In the genomic region with DNA sequence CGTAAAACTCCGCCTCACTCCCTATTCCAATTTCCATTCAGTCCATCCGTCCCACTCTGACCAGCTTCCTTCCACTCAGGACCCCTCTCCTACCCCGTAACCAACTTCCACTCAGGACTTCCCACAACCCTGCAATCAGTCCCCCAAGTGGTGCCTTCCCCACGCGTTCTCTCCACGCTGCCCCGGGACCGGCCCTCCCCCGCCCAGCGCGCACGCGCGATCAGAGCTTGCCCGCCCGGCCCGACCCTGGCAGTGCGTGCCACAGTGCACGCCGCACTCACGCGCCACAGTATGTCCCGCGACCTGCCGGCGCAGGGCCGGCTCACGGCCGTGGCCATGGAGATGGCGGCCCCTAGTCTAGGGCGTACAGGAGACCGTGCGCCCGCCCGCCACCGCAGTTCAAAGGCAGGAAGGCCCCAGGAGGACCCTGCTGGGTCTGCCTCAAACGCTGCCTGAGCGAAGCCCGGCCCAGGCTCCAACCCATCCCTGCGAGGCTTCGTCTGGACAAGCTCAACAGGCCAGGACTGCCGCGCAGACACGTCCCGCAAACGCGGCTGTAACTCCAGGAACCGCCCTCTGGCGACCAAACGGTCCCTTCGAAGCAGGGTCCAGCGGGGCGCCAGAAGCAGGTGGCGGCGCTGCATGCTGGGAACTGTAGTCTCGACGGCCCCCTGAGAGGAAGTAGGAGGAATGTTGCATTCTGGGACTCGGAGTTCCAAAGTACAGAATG, we compare ENCODE assay signal across 1 cellular context.
A peak's percentile ranks its signal among the peaks of the same experiment; 100 is the strongest.
TF ChIP-seq lines count a peak whose summit lies in the region.

A gene with protein sequence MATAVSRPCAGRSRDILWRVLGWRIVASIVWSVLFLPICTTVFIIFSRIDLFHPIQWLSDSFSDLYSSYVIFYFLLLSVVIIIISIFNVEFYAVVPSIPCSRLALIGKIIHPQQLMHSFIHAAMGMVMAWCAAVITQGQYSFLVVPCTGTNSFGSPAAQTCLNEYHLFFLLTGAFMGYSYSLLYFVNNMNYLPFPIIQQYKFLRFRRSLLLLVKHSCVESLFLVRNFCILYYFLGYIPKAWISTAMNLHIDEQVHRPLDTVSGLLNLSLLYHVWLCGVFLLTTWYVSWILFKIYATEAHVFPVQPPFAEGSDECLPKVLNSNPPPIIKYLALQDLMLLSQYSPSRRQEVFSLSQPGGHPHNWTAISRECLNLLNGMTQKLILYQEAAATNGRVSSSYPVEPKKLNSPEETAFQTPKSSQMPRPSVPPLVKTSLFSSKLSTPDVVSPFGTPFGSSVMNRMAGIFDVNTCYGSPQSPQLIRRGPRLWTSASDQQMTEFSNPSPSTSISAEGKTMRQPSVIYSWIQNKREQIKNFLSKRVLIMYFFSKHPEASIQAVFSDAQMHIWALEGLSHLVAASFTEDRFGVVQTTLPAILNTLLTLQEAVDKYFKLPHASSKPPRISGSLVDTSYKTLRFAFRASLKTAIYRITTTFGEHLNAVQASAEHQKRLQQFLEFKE (minus strand): TSS at position 373 of the 730 bp plus-strand sequence. CDS start 35 bp downstream, at position 338.

TF ChIP-seq in HepG2, 621 proteins besides CTCF, POLR2A, EP300 and RAD21 (continued from another document and continues in another):
- TF ChIP-seq NR3C1 (CRISPR knock-in tag; IDR thresholded peaks at IDR 0.05) = no peak
- no peak for TF ChIP-seq ZNF562 (CRISPR knock-in tag; IDR thresholded peaks at IDR 0.05; ENCODE audit: borderline replicate concordance)
- no peak for TF ChIP-seq ZNF17 (CRISPR knock-in tag; IDR thresholded peaks at IDR 0.05)
- peak; percentile 86 for TF ChIP-seq RBM39 (IDR thresholded peaks at IDR 0.05; ENCODE audit: low read depth, low read length, poor library complexity, severe bottlenecking)
- TF ChIP-seq, protein P1, sequence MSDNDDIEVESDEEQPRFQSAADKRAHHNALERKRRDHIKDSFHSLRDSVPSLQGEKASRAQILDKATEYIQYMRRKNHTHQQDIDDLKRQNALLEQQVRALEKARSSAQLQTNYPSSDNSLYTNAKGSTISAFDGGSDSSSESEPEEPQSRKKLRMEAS (IDR thresholded peaks at IDR 0.05) = peak; percentile 95
- TF ChIP-seq, protein P2, sequence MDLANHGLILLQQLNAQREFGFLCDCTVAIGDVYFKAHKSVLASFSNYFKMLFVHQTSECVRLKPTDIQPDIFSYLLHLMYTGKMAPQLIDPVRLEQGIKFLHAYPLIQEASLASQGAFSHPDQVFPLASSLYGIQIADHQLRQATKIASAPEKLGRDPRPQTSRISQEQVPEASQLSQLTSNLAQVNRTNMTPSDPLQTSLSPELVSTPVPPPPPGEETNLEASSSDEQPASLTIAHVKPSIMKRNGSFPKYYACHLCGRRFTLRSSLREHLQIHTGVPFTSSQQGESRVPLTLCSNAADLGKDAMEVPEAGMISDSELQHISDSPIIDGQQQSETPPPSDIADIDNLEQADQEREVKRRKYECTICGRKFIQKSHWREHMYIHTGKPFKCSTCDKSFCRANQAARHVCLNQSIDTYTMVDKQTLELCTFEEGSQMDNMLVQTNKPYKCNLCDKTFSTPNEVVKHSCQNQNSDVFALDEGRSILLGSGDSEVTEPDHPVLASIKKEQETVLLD (CRISPR knock-in tag; IDR thresholded peaks at IDR 0.05; ENCODE audit: low read depth) = peak; percentile 79; the same call in 1 of the 2 replicates
- peak; percentile 81 for TF ChIP-seq SRY (CRISPR knock-in tag; IDR thresholded peaks at IDR 0.05)
- TF ChIP-seq ZNF296 (CRISPR knock-in tag; conservative IDR thresholded peaks at IDR 0.05) = no peak
- TF ChIP-seq, protein P3, sequence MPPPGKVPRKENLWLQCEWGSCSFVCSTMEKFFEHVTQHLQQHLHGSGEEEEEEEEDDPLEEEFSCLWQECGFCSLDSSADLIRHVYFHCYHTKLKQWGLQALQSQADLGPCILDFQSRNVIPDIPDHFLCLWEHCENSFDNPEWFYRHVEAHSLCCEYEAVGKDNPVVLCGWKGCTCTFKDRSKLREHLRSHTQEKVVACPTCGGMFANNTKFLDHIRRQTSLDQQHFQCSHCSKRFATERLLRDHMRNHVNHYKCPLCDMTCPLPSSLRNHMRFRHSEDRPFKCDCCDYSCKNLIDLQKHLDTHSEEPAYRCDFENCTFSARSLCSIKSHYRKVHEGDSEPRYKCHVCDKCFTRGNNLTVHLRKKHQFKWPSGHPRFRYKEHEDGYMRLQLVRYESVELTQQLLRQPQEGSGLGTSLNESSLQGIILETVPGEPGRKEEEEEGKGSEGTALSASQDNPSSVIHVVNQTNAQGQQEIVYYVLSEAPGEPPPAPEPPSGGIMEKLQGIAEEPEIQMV (CRISPR knock-in tag; IDR thresholded peaks at IDR 0.05; ENCODE audit: low read depth) = peak; percentile 69; the same call in 1 of the 2 replicates
- 0 out of 2 replicates have a peak, but pooled peaks have one; percentile 60 for TF ChIP-seq SNAPC2 (CRISPR knock-in tag; IDR thresholded peaks at IDR 0.05)
- no peak; the same call in 1 of the 2 replicates for TF ChIP-seq ZNF333 (CRISPR knock-in tag; IDR thresholded peaks at IDR 0.05; ENCODE audit: borderline replicate concordance)
- TF ChIP-seq GLI4 (CRISPR knock-in tag; IDR thresholded peaks at IDR 0.05; ENCODE audit: borderline replicate concordance) = no peak; the same call in 1 of the 2 replicates
- TF ChIP-seq SRF (IDR thresholded peaks at IDR 0.05; ENCODE audit: low read depth, low read length) = 0 out of 2 replicates have a peak, but pooled peaks have one; percentile 37
- no peak for TF ChIP-seq ZNF589 (CRISPR knock-in tag; conservative IDR thresholded peaks at IDR 0.05)
- TF ChIP-seq, protein P4, sequence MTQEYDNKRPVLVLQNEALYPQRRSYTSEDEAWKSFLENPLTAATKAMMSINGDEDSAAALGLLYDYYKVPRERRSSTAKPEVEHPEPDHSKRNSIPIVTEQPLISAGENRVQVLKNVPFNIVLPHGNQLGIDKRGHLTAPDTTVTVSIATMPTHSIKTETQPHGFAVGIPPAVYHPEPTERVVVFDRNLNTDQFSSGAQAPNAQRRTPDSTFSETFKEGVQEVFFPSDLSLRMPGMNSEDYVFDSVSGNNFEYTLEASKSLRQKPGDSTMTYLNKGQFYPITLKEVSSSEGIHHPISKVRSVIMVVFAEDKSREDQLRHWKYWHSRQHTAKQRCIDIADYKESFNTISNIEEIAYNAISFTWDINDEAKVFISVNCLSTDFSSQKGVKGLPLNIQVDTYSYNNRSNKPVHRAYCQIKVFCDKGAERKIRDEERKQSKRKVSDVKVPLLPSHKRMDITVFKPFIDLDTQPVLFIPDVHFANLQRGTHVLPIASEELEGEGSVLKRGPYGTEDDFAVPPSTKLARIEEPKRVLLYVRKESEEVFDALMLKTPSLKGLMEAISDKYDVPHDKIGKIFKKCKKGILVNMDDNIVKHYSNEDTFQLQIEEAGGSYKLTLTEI (CRISPR knock-in tag; conservative IDR thresholded peaks at IDR 0.05) = no peak
- TF ChIP-seq IKZF1 (IDR thresholded peaks at IDR 0.05) = no peak
- TF ChIP-seq, protein P5, sequence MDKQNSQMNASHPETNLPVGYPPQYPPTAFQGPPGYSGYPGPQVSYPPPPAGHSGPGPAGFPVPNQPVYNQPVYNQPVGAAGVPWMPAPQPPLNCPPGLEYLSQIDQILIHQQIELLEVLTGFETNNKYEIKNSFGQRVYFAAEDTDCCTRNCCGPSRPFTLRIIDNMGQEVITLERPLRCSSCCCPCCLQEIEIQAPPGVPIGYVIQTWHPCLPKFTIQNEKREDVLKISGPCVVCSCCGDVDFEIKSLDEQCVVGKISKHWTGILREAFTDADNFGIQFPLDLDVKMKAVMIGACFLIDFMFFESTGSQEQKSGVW (CRISPR knock-in tag; IDR thresholded peaks at IDR 0.05; ENCODE audit: borderline replicate concordance) = no peak
- no peak for TF ChIP-seq THYN1 (CRISPR knock-in tag; IDR thresholded peaks at IDR 0.05; ENCODE audit: borderline replicate concordance, low read depth)
- TF ChIP-seq MAFG (CRISPR knock-in tag; IDR thresholded peaks at IDR 0.05) = no peak
- TF ChIP-seq AHR (CRISPR knock-in tag; IDR thresholded peaks at IDR 0.05) = peak; percentile 91
- TF ChIP-seq, protein P6, sequence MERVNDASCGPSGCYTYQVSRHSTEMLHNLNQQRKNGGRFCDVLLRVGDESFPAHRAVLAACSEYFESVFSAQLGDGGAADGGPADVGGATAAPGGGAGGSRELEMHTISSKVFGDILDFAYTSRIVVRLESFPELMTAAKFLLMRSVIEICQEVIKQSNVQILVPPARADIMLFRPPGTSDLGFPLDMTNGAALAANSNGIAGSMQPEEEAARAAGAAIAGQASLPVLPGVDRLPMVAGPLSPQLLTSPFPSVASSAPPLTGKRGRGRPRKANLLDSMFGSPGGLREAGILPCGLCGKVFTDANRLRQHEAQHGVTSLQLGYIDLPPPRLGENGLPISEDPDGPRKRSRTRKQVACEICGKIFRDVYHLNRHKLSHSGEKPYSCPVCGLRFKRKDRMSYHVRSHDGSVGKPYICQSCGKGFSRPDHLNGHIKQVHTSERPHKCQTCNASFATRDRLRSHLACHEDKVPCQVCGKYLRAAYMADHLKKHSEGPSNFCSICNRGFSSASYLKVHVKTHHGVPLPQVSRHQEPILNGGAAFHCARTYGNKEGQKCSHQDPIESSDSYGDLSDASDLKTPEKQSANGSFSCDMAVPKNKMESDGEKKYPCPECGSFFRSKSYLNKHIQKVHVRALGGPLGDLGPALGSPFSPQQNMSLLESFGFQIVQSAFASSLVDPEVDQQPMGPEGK (CRISPR knock-in tag; IDR thresholded peaks at IDR 0.05) = peak; percentile 47
- TF ChIP-seq ARNT2 (CRISPR knock-in tag; IDR thresholded peaks at IDR 0.05; ENCODE audit: low read depth) = peak; percentile 89
- TF ChIP-seq SYNCRIP (IDR thresholded peaks at IDR 0.05; ENCODE audit: insufficient read depth, low read depth, low read length) = no peak
- peak; percentile 73 for TF ChIP-seq GABPA (IDR thresholded peaks at IDR 0.05; ENCODE audit: low read depth, low read length)
- peak; percentile 97 for TF ChIP-seq GABPA (CRISPR knock-in tag; IDR thresholded peaks at IDR 0.05; ENCODE audit: low read depth)
- peak; percentile 85; the same call in 1 of the 2 replicates for TF ChIP-seq NRL (CRISPR knock-in tag; IDR thresholded peaks at IDR 0.05; ENCODE audit: borderline replicate concordance)
- TF ChIP-seq ZNF724P (CRISPR knock-in tag; IDR thresholded peaks at IDR 0.05; ENCODE audit: borderline replicate concordance) = peak; percentile 41; the same call in 1 of the 2 replicates
- TF ChIP-seq, protein P7, sequence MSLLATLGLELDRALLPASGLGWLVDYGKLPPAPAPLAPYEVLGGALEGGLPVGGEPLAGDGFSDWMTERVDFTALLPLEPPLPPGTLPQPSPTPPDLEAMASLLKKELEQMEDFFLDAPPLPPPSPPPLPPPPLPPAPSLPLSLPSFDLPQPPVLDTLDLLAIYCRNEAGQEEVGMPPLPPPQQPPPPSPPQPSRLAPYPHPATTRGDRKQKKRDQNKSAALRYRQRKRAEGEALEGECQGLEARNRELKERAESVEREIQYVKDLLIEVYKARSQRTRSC (CRISPR knock-in tag; IDR thresholded peaks at IDR 0.05; ENCODE audit: low read depth) = 0 out of 2 replicates have a peak, but pooled peaks have one; percentile 27
- peak; percentile 55; the same call in 1 of the 2 replicates for TF ChIP-seq ZNF614 (CRISPR knock-in tag; IDR thresholded peaks at IDR 0.05; ENCODE audit: borderline replicate concordance)
- TF ChIP-seq TAF15 (IDR thresholded peaks at IDR 0.05; ENCODE audit: low read depth, low read length, poor library complexity, severe bottlenecking) = peak; percentile 51
- TF ChIP-seq ZBTB38 (CRISPR knock-in tag; IDR thresholded peaks at IDR 0.05) = peak; percentile 81
- no peak; the same call in 1 of the 2 replicates for TF ChIP-seq ZNF317 (CRISPR knock-in tag; IDR thresholded peaks at IDR 0.05)
- TF ChIP-seq ZNF7 (CRISPR knock-in tag; IDR thresholded peaks at IDR 0.05) = no peak
- TF ChIP-seq KLF13 (CRISPR knock-in tag; IDR thresholded peaks at IDR 0.05) = peak; percentile 96; the same call in 1 of the 2 replicates
- TF ChIP-seq BRD4 (CRISPR knock-in tag; IDR thresholded peaks at IDR 0.05) = no peak; the same call in none of the 2 replicates
- peak; percentile 92 for TF ChIP-seq KAT8 (CRISPR knock-in tag; IDR thresholded peaks at IDR 0.05)
- peak; percentile 39 for TF ChIP-seq POLR2AphosphoS5 (IDR thresholded peaks at IDR 0.05; ENCODE audit: low read depth, low read length)
- TF ChIP-seq, protein P8, sequence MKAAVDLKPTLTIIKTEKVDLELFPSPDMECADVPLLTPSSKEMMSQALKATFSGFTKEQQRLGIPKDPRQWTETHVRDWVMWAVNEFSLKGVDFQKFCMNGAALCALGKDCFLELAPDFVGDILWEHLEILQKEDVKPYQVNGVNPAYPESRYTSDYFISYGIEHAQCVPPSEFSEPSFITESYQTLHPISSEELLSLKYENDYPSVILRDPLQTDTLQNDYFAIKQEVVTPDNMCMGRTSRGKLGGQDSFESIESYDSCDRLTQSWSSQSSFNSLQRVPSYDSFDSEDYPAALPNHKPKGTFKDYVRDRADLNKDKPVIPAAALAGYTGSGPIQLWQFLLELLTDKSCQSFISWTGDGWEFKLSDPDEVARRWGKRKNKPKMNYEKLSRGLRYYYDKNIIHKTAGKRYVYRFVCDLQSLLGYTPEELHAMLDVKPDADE (CRISPR knock-in tag; IDR thresholded peaks at IDR 0.05) = no peak
- TF ChIP-seq, protein P9, sequence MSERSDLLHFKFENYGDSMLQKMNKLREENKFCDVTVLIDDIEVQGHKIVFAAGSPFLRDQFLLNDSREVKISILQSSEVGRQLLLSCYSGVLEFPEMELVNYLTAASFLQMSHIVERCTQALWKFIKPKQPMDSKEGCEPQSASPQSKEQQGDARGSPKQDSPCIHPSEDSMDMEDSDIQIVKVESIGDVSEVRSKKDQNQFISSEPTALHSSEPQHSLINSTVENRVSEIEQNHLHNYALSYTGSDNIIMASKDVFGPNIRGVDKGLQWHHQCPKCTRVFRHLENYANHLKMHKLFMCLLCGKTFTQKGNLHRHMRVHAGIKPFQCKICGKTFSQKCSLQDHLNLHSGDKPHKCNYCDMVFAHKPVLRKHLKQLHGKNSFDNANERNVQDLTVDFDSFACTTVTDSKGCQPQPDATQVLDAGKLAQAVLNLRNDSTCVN (CRISPR knock-in tag; IDR thresholded peaks at IDR 0.05; ENCODE audit: borderline replicate concordance) = no peak
- TF ChIP-seq, protein P10, sequence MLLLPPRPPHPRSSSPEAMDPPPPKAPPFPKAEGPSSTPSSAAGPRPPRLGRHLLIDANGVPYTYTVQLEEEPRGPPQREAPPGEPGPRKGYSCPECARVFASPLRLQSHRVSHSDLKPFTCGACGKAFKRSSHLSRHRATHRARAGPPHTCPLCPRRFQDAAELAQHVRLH (CRISPR knock-in tag; IDR thresholded peaks at IDR 0.05; ENCODE audit: borderline replicate concordance, low read depth) = peak; percentile 88
- TF ChIP-seq ZNF230 (CRISPR knock-in tag; IDR thresholded peaks at IDR 0.05) = peak; percentile 96; the same call in 1 of the 2 replicates
- peak; percentile 78; the same call in 1 of the 2 replicates for TF ChIP-seq ZBTB1 (CRISPR knock-in tag; IDR thresholded peaks at IDR 0.05; ENCODE audit: borderline replicate concordance)
- TF ChIP-seq CBX1 (IDR thresholded peaks at IDR 0.05; ENCODE audit: low read depth) = peak; percentile 25
- peak; percentile 85 for TF ChIP-seq YY1 (IDR thresholded peaks at IDR 0.05; ENCODE audit: insufficient read depth, insufficient replicate concordance, low read depth, low read length)
- no peak for TF ChIP-seq ZNF431 (CRISPR knock-in tag; IDR thresholded peaks at IDR 0.05; ENCODE audit: borderline replicate concordance, low read depth)
- TF ChIP-seq PPARG (CRISPR knock-in tag; conservative IDR thresholded peaks at IDR 0.05) = no peak; the same call in 1 of the 2 replicates
- TF ChIP-seq, protein P11, sequence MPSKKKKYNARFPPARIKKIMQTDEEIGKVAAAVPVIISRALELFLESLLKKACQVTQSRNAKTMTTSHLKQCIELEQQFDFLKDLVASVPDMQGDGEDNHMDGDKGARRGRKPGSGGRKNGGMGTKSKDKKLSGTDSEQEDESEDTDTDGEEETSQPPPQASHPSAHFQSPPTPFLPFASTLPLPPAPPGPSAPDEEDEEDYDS (CRISPR knock-in tag; IDR thresholded peaks at IDR 0.05) = no peak; the same call in 1 of the 2 replicates
- TF ChIP-seq SP5 (CRISPR knock-in tag; IDR thresholded peaks at IDR 0.05; ENCODE audit: borderline replicate concordance, low read depth) = no peak; the same call in 1 of the 2 replicates
- TF ChIP-seq KMT2B (CRISPR knock-in tag; IDR thresholded peaks at IDR 0.05) = peak; percentile 88
